Comparison of ENCODE assay signal across 11 cellular contexts in genomic region chr2:158893057-158893456, GRCh38.
DNase-seq lines count a peak whose midpoint lies in the region; ATAC-seq, FAIRE-seq and TF ChIP-seq lines count a peak whose summit lies in the region.
"Had no signal": no experiment of that assay in that cellular context is flagged by ENCODE, and none has a peak within 500 bp of the region (broad histone marks: within the 10 kb centered on the region; RNA-seq: fewer than 3 reads in every experiment).

No MANE protein-coding gene starts in this region.

- H2AFZ ChIP-seq in DND-41 (ENCODE audit: low read depth, low read length) = no peak overlapping the region

- FAIRE-seq in D721Med (lab: Jason Lieb, UNC) = no peak

- H3K4me2 ChIP-seq in DND-41 (ENCODE audit: insufficient read depth, low read length) = no peak overlapping the region

- H3K9me3 ChIP-seq in DND-41 (ENCODE audit: insufficient read depth, low read length, severe bottlenecking) = no peaks in the 10 kb centered on the region

- no peak overlapping the region for H3K4me3 ChIP-seq in DND-41 (ENCODE audit: low read depth in 1 of 2, low read length in 2 of 2)

- H3K27me3 ChIP-seq in DND-41 (ENCODE audit: insufficient read depth, low read length, poor library complexity) = no peaks in the 10 kb centered on the region

- ATAC-seq in DND-41 (ENCODE audit: insufficient read depth, low read depth) (0 out of 3 replicates have a peak, but pooled peaks have one; percentile 33), HG03039 (IDR thresholded peaks at IDR 0.05; ENCODE audit: unreplicated experiment) (no peak)

- TF ChIP-seq CTCF in DND-41 (IDR thresholded peaks at IDR 0.05; ENCODE audit: borderline replicate concordance, extremely low read depth, low read length, poor library complexity, severe bottlenecking) = no peak
- TF ChIP-seq CTCF in D721Med (IDR thresholded peaks at IDR 0.05; ENCODE audit: insufficient read depth, missing control alignments) = no peak

- H3K9ac ChIP-seq in DND-41 (ENCODE audit: low read depth, low read length) = no peak overlapping the region

- no peak overlapping the region for H3K27ac ChIP-seq in DND-41 (ENCODE audit: low read length)

- DNase-seq in DND-41 (no peak), NCI-H82 treated with DMSO at 0.1 percent for 48 hours (lab: John Stamatoyannopoulos, UW; ENCODE audit: unreplicated experiment) (peak; percentile 35), fibroblast of gingiva (ENCODE audit: low read depth) (peak; percentile 53), retina (peak; percentile 38), activated gamma-delta T cell treated with Interleukin-2 at 50 U/mL for 16 hours (no peak), D721Med (ENCODE audit: insufficient read length, low spot score) (no peak)
- DNase-seq in activated CD4-positive, alpha-beta T cell treated with anti-CD3 and anti-CD28 coated beads, Interleukin-2, amount 50 U/mL, for 4 hours = no peak
- DNase-seq: activated CD4-positive, alpha-beta T cell treated with anti-CD3 and anti-CD28 coated beads for 1 hour; activated naive CD4-positive, alpha-beta T cell treated with Interleukin-2 at 50 U/mL for 16 hours; stimulated activated naive CD4-positive, alpha-beta T cell treated with Interleukin-2 at 50 U/mL for 16 hours had no signal

- no peaks in the 10 kb centered on the region for H3K36me3 ChIP-seq in DND-41 (ENCODE audit: insufficient read depth, low read length)

- no peaks in the 10 kb centered on the region for H3K4me1 ChIP-seq in DND-41 (ENCODE audit: insufficient read depth, low read length)

- H3K79me2 ChIP-seq in DND-41 (ENCODE audit: insufficient read depth, low read length) = no peaks in the 10 kb centered on the region

- no peaks in the 10 kb centered on the region for H4K20me1 ChIP-seq in DND-41 (ENCODE audit: insufficient read depth, low read length)

Comparison
In these comparisons a context has a peak if more than half of its experiments do, and no peak if none do; other contexts are left out.
1. DNase-seq: peak in NCI-H82 treated with DMSO at 0.1 percent for 48 hours (single experiment), fibroblast of gingiva (single experiment) and retina (single experiment); none in DND-41 (single experiment), activated gamma-delta T cell treated with Interleukin-2 at 50 U/mL for 16 hours (single experiment), activated CD4-positive, alpha-beta T cell treated with anti-CD3 and anti-CD28 coated beads, Interleukin-2, amount 50 U/mL, for 4 hours (0 of 2) and D721Med (single experiment).